ENCODE assay signal across 19 cellular contexts in genomic region chr3:11297126-11297525, GRCh38. TPM values are rescaled to one million over a fixed set of nuclear protein-coding genes. Genes with fewer than 3 reads are reported as not detected.
DNase-seq lines count a peak whose midpoint lies in the region; ATAC-seq lines count a peak whose summit lies in the region.
"Had no signal": no experiment of that assay in that cellular context is flagged by ENCODE, and none has a peak within 500 bp of the region (broad histone marks: within the 10 kb centered on the region; RNA-seq: fewer than 3 reads in every experiment).

No MANE protein-coding gene starts in this region.

- no peak overlapping the region for H3K4me2 ChIP-seq in neuronal stem cell (ENCODE audit: insufficient read depth, low read length, poor library complexity, severe bottlenecking)
- H3K4me2 ChIP-seq: BLaER1 had no signal

- H2BK120ac ChIP-seq in neuronal stem cell (ENCODE audit: low read depth, low read length), result no peak overlapping the region

- no peaks in the 10 kb centered on the region for H3K27me3 Mint-ChIP-seq in activated T-cell treated with anti-CD3 and anti-CD28 coated beads, Interleukin-2, amount 50 U/mL, for 24 hours
- H3K27me3 Mint-ChIP-seq in activated T-cell treated with anti-CD3 and anti-CD28 coated beads, Interleukin-2, amount 50 U/mL, for 4 hours (ENCODE audit: low read depth), result no peaks in the 10 kb centered on the region
- no peaks in the 10 kb centered on the region for H3K27me3 Mint-ChIP-seq in activated T-helper 17 cell treated with anti-CD3 and anti-CD28 coated beads, Interleukin-2, amount 50 U/mL, for 72 hours
- H3K27me3 Mint-ChIP-seq in activated CD8-positive, alpha-beta T cell treated with anti-CD3 and anti-CD28 coated beads, Interleukin-2, amount 10 ng/mL, durations not matched to agents 7 days and 5 days (ENCODE audit: low read depth), result no peaks in the 10 kb centered on the region
- H3K27me3 Mint-ChIP-seq: B cell; CD4-positive, alpha-beta T cell; CD8-positive, alpha-beta memory T cell had no signal

- peak overlapping the region; percentile 10 for H3K27ac Mint-ChIP-seq in activated T-cell treated with anti-CD3 and anti-CD28 coated beads, Interleukin-2, amount 50 U/mL, for 24 hours
- peak overlapping the region; percentile 11 for H3K27ac Mint-ChIP-seq in activated T-helper 17 cell treated with anti-CD3 and anti-CD28 coated beads, Interleukin-2, amount 50 U/mL, for 72 hours
- no peak overlapping the region for H3K27ac Mint-ChIP-seq in activated CD8-positive, alpha-beta T cell treated with anti-CD3 and anti-CD28 coated beads, Interleukin-2, amount 10 ng/mL, durations not matched to agents 7 days and 5 days
- H3K27ac Mint-ChIP-seq: B cell; CD4-positive, alpha-beta T cell had no signal

- no peak overlapping the region for H2AFZ ChIP-seq in neuronal stem cell (ENCODE audit: low read length)
- H2AFZ ChIP-seq: GM23248 had no signal

- peaks cover 78% of the 10 kb centered on the region for H3K36me3 Mint-ChIP-seq in activated T-cell treated with anti-CD3 and anti-CD28 coated beads, Interleukin-2, amount 50 U/mL, for 24 hours (ENCODE audit: low read depth)
- H3K36me3 Mint-ChIP-seq in activated T-cell treated with anti-CD3 and anti-CD28 coated beads, Interleukin-2, amount 50 U/mL, for 4 hours (ENCODE audit: insufficient read depth), result peaks cover 42% of the 10 kb centered on the region
- peaks cover 52% of the 10 kb centered on the region for H3K36me3 Mint-ChIP-seq in activated T-helper 17 cell treated with anti-CD3 and anti-CD28 coated beads, Interleukin-2, amount 50 U/mL, for 72 hours (ENCODE audit: low read depth)
- peaks cover 42% of the 10 kb centered on the region for H3K36me3 Mint-ChIP-seq in activated CD8-positive, alpha-beta T cell treated with anti-CD3 and anti-CD28 coated beads, Interleukin-2, amount 10 ng/mL, durations not matched to agents 7 days and 5 days (ENCODE audit: low read depth)

- H3K9me3 Mint-ChIP-seq in activated T-cell treated with anti-CD3 and anti-CD28 coated beads, Interleukin-2, amount 50 U/mL, for 24 hours, result no peaks in the 10 kb centered on the region
- H3K9me3 Mint-ChIP-seq in activated T-cell treated with anti-CD3 and anti-CD28 coated beads, Interleukin-2, amount 50 U/mL, for 4 hours, result no peaks in the 10 kb centered on the region
- H3K9me3 Mint-ChIP-seq in activated T-helper 17 cell treated with anti-CD3 and anti-CD28 coated beads, Interleukin-2, amount 50 U/mL, for 72 hours, result no peaks in the 10 kb centered on the region
- H3K9me3 Mint-ChIP-seq in activated CD8-positive, alpha-beta T cell treated with anti-CD3 and anti-CD28 coated beads, Interleukin-2, amount 10 ng/mL, durations not matched to agents 7 days and 5 days (ENCODE audit: insufficient read depth), result no peaks in the 10 kb centered on the region
- H3K9me3 Mint-ChIP-seq: CD4-positive, alpha-beta T cell; CD8-positive, alpha-beta memory T cell had no signal

- peak overlapping the region; percentile 22 for H2BK12ac ChIP-seq in neuronal stem cell (ENCODE audit: low read length)

- H3K27me3 ChIP-seq in neuronal stem cell (ENCODE audit: control insufficient read depth in 3 of 3, insufficient read depth in 3 of 3, low read depth in 1 of 3, low read length in 3 of 3), result no peaks in the 10 kb centered on the region
- H3K27me3 ChIP-seq: BLaER1 had no signal

- DNase-seq in activated T-cell treated with anti-CD3 and anti-CD28 coated beads, Interleukin-2, amount 50 U/mL, for 24 hours, result no peak
- no peak for DNase-seq in activated T-cell treated with anti-CD3 and anti-CD28 coated beads, Interleukin-2, amount 50 U/mL, for 4 hours
- no peak for DNase-seq in neuronal stem cell (ENCODE audit: low spot score)
- no peak for DNase-seq in activated CD8-positive, alpha-beta T cell treated with anti-CD3 and anti-CD28 coated beads, Interleukin-2, amount 10 ng/mL, durations not matched to agents 7 days and 5 days
- DNase-seq: CD4-positive, alpha-beta T cell; CD8-positive, alpha-beta memory T cell; DMS 273 treated with DMSO at 0.1 percent for 48 hours; DMS79; EL; GDM1; GM23248; H7 had no signal

- no peak for ATAC-seq in activated T-cell treated with anti-CD3 and anti-CD28 coated beads, Interleukin-2, amount 50 U/mL, for 4 hours
- ATAC-seq in activated T-helper 17 cell treated with anti-CD3 and anti-CD28 coated beads, Interleukin-2, amount 50 U/mL, for 72 hours (replicated peaks), result no peak
- ATAC-seq in HG02981 (IDR thresholded peaks at IDR 0.05; ENCODE audit: unreplicated experiment) (no peak), HG03139 (IDR thresholded peaks at IDR 0.05; ENCODE audit: unreplicated experiment) (no peak)
- no peak for ATAC-seq in activated CD8-positive, alpha-beta T cell treated with anti-CD3 and anti-CD28 coated beads, Interleukin-2, amount 10 ng/mL, durations not matched to agents 7 days and 5 days

- POLR2A ChIA-PET in activated CD8-positive, alpha-beta T cell treated with anti-CD3 and anti-CD28 coated beads, Interleukin-2, amount 10 ng/mL, durations not matched to agents 7 days and 5 days (lab: Charles Lee), result interaction anchor here (0.7 kb wide), 1 partner anchor 24 kb away, joined by 3 read pairs; the partner anchor contains the start of gene ATG7

- no peak overlapping the region for H3K9ac ChIP-seq in neuronal stem cell (ENCODE audit: low read depth, low read length, poor library complexity)
- H3K9ac ChIP-seq: BLaER1, GM23248 had no signal

- no peak overlapping the region for H2AK5ac ChIP-seq in neuronal stem cell (ENCODE audit: low read depth, low read length)

- H3K27ac ChIP-seq in neuronal stem cell (replicated peaks; ENCODE audit: low read length), result no peak overlapping the region
- H3K27ac ChIP-seq: 22Rv1, BLaER1, C4-2B, GM23248 had no signal

- peaks cover 26% of the 10 kb centered on the region for H3K4me1 Mint-ChIP-seq in activated T-cell treated with anti-CD3 and anti-CD28 coated beads, Interleukin-2, amount 50 U/mL, for 24 hours (ENCODE audit: low read depth)
- H3K4me1 Mint-ChIP-seq in activated T-cell treated with anti-CD3 and anti-CD28 coated beads, Interleukin-2, amount 50 U/mL, for 4 hours (ENCODE audit: low read depth), result peaks cover 11% of the 10 kb centered on the region
- peaks cover 12% of the 10 kb centered on the region for H3K4me1 Mint-ChIP-seq in activated T-helper 17 cell treated with anti-CD3 and anti-CD28 coated beads, Interleukin-2, amount 50 U/mL, for 72 hours
- H3K4me1 Mint-ChIP-seq in activated CD8-positive, alpha-beta T cell treated with anti-CD3 and anti-CD28 coated beads, Interleukin-2, amount 10 ng/mL, durations not matched to agents 7 days and 5 days (ENCODE audit: low read depth), result peaks cover 18% of the 10 kb centered on the region

- no peak overlapping the region for H4K91ac ChIP-seq in neuronal stem cell (ENCODE audit: low read depth, low read length, poor library complexity)

- H2BK15ac ChIP-seq in neuronal stem cell (ENCODE audit: low read length), result no peak overlapping the region

- CTCF ChIA-PET in activated CD8-positive, alpha-beta T cell treated with anti-CD3 and anti-CD28 coated beads, Interleukin-2, amount 10 ng/mL, durations not matched to agents 7 days and 5 days (lab: Charles Lee), result interaction anchor here (0.7 to 2.3 kb wide), 8 partner anchors 9 to 61 kb away, joined by 3 to 6 read pairs (median 3); partner anchors contain the start of gene ATG7

- H3K36me3 ChIP-seq in neuronal stem cell (replicated peaks in 1 of 2; ENCODE audit: control insufficient read depth in 2 of 2, insufficient read depth in 2 of 2, low read length in 2 of 2), result peaks cover 3 to 30% of the 10 kb centered on the region in 2 donors

- H3K18ac ChIP-seq in neuronal stem cell (ENCODE audit: low read length), result no peak overlapping the region

- H3K4ac ChIP-seq in neuronal stem cell (ENCODE audit: low read length), result no peak overlapping the region

- H3K79me1 ChIP-seq in neuronal stem cell (ENCODE audit: low read depth, low read length), result no peaks in the 10 kb centered on the region

- WGBS in neuronal stem cell (ENCODE audit: extremely low coverage in 2 of 2, insufficient read length in 2 of 2, insufficient replicate concordance in 1 of 2), 2 donors, result no CpG with 5 or more reads among the region's 4 CpGs

- H3K9me3 ChIP-seq in neuronal stem cell (replicated peaks in 1 of 2; ENCODE audit: control insufficient read depth in 2 of 2, insufficient read depth in 1 of 2, low read depth in 1 of 2, low read length in 2 of 2), result no peaks in the 10 kb centered on the region
- H3K9me3 ChIP-seq: BLaER1 had no signal

- H2BK5ac ChIP-seq in neuronal stem cell (ENCODE audit: low read length), result no peak overlapping the region

- no peak overlapping the region for H3K23ac ChIP-seq in neuronal stem cell (ENCODE audit: low read depth, low read length, poor library complexity)

- no peaks in the 10 kb centered on the region for H3K4me1 ChIP-seq in neuronal stem cell (ENCODE audit: control insufficient read depth in 2 of 2, insufficient read depth in 1 of 2, low read depth in 1 of 2, low read length in 2 of 2)

- no peak overlapping the region for H3K4me3 ChIP-seq in neuronal stem cell (ENCODE audit: low read length in 2 of 2)
- H3K4me3 ChIP-seq: BLaER1, GM23248 had no signal

- no peak overlapping the region for H3K4me3 Mint-ChIP-seq in activated T-cell treated with anti-CD3 and anti-CD28 coated beads, Interleukin-2, amount 50 U/mL, for 24 hours
- no peak overlapping the region for H3K4me3 Mint-ChIP-seq in activated T-cell treated with anti-CD3 and anti-CD28 coated beads, Interleukin-2, amount 50 U/mL, for 4 hours
- H3K4me3 Mint-ChIP-seq in activated T-helper 17 cell treated with anti-CD3 and anti-CD28 coated beads, Interleukin-2, amount 50 U/mL, for 72 hours, result no peak overlapping the region
- no peak overlapping the region for H3K4me3 Mint-ChIP-seq in activated CD8-positive, alpha-beta T cell treated with anti-CD3 and anti-CD28 coated beads, Interleukin-2, amount 10 ng/mL, durations not matched to agents 7 days and 5 days
- H3K4me3 Mint-ChIP-seq: B cell; CD4-positive, alpha-beta T cell; CD8-positive, alpha-beta memory T cell had no signal

- H4K8ac ChIP-seq in neuronal stem cell (ENCODE audit: low read depth, low read length), result no peak overlapping the region

- H3K14ac ChIP-seq in neuronal stem cell (ENCODE audit: low read length), result no peak overlapping the region

RNA-seq across cellular contexts. Expression of gene ATG7, which starts 24.9 kb away (rescaled TPM):
- total RNA-seq in activated T-cell treated with anti-CD3 and anti-CD28 coated beads, Interleukin-2, amount 50 U/mL, for 4 hours, result 10 to 100 TPM; 32.6 to 36.6 (median 35.6) TPM
- total RNA-seq in activated T-helper 17 cell treated with anti-CD3 and anti-CD28 coated beads, Interleukin-2, amount 50 U/mL, for 72 hours, result 10 to 100 TPM; 34.6 to 37.7 TPM
- 10.9 TPM for polyA plus RNA-seq in neuronal stem cell (2013, experiment 1 of 2)
- polyA plus RNA-seq in neuronal stem cell (2013, experiment 2 of 2), result 9.7 TPM
- 10 to 100 TPM; 36.8 to 40.0 TPM for total RNA-seq in activated CD8-positive, alpha-beta T cell treated with anti-CD3 and anti-CD28 coated beads, Interleukin-2, amount 10 ng/mL, durations not matched to agents 7 days and 5 days
